Comparison of ENCODE assay signal across 1 cellular context in the genomic region with DNA sequence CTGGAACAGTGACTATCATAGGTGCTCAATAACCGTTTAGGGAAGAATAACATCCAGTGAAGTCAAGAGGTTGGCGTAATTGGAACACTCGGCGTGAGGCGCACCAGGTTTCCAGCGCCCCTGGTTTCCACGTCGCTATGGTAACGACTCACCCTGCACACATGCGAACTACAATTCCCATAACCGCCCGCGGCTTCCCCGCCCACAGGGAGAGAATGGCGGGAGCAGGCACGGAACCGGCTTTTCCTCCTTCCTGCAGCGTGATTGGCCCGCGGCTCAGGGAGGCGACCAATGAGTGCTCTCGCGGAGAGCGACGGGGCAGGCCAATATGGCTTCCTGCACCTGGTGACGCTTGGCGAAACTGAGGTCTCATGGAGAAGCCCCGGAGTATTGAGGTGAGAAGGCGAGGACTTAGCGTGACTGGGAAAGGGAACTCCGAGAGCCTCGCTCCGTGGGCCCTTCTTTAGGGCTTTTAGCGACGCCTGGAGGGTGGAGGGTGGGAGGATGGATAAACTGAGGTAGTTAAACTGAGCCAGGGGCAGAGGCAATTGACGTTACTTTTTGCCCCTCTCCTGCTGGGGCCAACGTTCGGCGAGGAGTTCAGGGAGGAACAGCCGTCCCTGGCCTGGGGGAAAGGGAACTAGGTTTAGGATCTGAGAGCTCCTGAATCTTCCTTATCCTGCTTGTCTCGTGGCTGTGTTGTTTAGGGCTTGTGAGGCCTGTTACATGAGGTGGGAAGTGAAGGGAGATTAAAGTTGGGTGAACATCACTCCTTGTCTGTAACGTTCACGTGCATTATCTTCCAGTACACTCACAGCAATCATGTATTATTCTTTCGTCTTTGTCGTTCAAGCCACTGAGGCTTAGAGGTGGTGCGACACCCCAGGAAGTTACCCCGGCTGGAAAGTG.
A peak's percentile ranks its signal among the peaks of the same experiment; 100 is the strongest.
TF ChIP-seq lines count a peak whose summit lies in the region.

Gene L3MBTL2 (plus strand): TSS at position 321 of the 909 bp plus-strand sequence. CDS start 51 bp downstream, at position 372.

TF ChIP-seq in HepG2, 621 proteins besides CTCF, POLR2A, EP300 and RAD21 (continued from another document and continues in another):
- TF ChIP-seq ZNF691 (CRISPR knock-in tag; IDR thresholded peaks at IDR 0.05; ENCODE audit: borderline replicate concordance, low read depth): no peak
- peak; percentile 90 for TF ChIP-seq ELF1 (CRISPR knock-in tag; IDR thresholded peaks at IDR 0.05)
- no peak for TF ChIP-seq SMARCE1 (IDR thresholded peaks at IDR 0.05; ENCODE audit: borderline replicate concordance)
- no peak for TF ChIP-seq GPN1 (CRISPR knock-in tag; IDR thresholded peaks at IDR 0.05; ENCODE audit: borderline replicate concordance)
- TF ChIP-seq, protein P1, sequence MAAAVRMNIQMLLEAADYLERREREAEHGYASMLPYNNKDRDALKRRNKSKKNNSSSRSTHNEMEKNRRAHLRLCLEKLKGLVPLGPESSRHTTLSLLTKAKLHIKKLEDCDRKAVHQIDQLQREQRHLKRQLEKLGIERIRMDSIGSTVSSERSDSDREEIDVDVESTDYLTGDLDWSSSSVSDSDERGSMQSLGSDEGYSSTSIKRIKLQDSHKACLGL (CRISPR knock-in tag; IDR thresholded peaks at IDR 0.05): peak; percentile 83
- TF ChIP-seq KLF12 (CRISPR knock-in tag; IDR thresholded peaks at IDR 0.05; ENCODE audit: borderline replicate concordance): no peak
- TF ChIP-seq ZFX (CRISPR knock-in tag; IDR thresholded peaks at IDR 0.05; ENCODE audit: low read depth): peak; percentile 71; the same call in 1 of the 2 replicates
- TF ChIP-seq, protein P2, sequence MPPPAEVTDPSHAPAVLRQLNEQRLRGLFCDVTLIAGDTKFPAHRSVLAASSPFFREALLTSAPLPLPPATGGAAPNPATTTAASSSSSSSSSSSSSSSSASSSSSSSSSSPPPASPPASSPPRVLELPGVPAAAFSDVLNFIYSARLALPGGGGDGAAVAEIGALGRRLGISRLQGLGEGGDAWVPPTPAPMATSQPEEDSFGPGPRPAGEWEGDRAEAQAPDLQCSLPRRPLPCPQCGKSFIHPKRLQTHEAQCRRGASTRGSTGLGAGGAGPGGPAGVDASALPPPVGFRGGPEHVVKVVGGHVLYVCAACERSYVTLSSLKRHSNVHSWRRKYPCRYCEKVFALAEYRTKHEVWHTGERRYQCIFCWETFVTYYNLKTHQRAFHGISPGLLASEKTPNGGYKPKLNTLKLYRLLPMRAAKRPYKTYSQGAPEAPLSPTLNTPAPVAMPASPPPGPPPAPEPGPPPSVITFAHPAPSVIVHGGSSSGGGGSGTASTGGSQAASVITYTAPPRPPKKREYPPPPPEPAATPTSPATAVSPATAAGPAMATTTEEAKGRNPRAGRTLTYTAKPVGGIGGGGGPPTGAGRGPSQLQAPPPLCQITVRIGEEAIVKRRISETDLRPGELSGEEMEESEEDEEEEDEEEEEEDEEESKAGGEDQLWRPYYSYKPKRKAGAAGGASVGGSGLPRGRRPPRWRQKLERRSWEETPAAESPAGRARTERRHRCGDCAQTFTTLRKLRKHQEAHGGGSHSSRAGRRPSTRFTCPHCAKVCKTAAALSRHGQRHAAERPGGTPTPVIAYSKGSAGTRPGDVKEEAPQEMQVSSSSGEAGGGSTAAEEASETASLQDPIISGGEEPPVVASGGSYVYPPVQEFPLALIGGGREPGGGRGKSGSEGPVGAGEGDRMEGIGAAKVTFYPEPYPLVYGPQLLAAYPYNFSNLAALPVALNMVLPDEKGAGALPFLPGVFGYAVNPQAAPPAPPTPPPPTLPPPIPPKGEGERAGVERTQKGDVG (CRISPR knock-in tag; IDR thresholded peaks at IDR 0.05; ENCODE audit: borderline replicate concordance): peak; percentile 70; the same call in 1 of the 2 replicates
- TF ChIP-seq PLRG1 (conservative IDR thresholded peaks at IDR 0.05): no peak
- TF ChIP-seq TAF1 (CRISPR knock-in tag; IDR thresholded peaks at IDR 0.05): peak; percentile 93
- no peak for TF ChIP-seq FOSL2 (CRISPR knock-in tag; IDR thresholded peaks at IDR 0.05)
- TF ChIP-seq ZNF230 (CRISPR knock-in tag; IDR thresholded peaks at IDR 0.05): no peak
- TF ChIP-seq IRF2 (CRISPR knock-in tag; IDR thresholded peaks at IDR 0.05): peak; percentile 79; the same call in 1 of the 2 replicates
- TF ChIP-seq KMT2B (CRISPR knock-in tag; IDR thresholded peaks at IDR 0.05): peak; percentile 70
- no peak for TF ChIP-seq ATM (IDR thresholded peaks at IDR 0.05; ENCODE audit: borderline replicate concordance)
- no peak for TF ChIP-seq KDM1A (CRISPR knock-in tag; IDR thresholded peaks at IDR 0.05)
- TF ChIP-seq TMF1 (CRISPR knock-in tag; IDR thresholded peaks at IDR 0.05; ENCODE audit: low read depth): no peak
- TF ChIP-seq FOXA1 (IDR thresholded peaks at IDR 0.05): no peak
- TF ChIP-seq FOXA1 (CRISPR knock-in tag; IDR thresholded peaks at IDR 0.05): no peak
- TF ChIP-seq, protein P3, sequence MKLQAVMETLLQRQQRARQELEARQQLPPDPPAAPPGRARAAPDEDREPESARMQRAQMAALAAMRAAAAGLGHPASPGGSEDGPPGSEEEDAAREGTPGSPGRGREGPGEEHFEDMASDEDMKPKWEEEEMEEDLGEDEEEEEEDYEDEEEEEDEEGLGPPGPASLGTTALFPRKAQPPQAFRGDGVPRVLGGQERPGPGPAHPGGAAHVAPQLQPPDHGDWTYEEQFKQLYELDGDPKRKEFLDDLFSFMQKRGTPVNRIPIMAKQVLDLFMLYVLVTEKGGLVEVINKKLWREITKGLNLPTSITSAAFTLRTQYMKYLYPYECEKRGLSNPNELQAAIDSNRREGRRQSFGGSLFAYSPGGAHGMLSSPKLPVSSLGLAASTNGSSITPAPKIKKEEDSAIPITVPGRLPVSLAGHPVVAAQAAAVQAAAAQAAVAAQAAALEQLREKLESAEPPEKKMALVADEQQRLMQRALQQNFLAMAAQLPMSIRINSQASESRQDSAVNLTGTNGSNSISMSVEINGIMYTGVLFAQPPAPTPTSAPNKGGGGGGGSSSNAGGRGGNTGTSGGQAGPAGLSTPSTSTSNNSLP (IDR thresholded peaks at IDR 0.05; ENCODE audit: low read depth, low read length): no peak
- peak; percentile 48; the same call in 1 of the 2 replicates for TF ChIP-seq RXRA (CRISPR knock-in tag; IDR thresholded peaks at IDR 0.05)
- no peak for TF ChIP-seq TAF15 (IDR thresholded peaks at IDR 0.05; ENCODE audit: low read depth, low read length, poor library complexity, severe bottlenecking)
- no peak for TF ChIP-seq ZNF597 (CRISPR knock-in tag; IDR thresholded peaks at IDR 0.05)
- peak; percentile 96 for TF ChIP-seq SP5 (CRISPR knock-in tag; IDR thresholded peaks at IDR 0.05; ENCODE audit: borderline replicate concordance, low read depth)
- no peak for TF ChIP-seq ZSCAN20 (CRISPR knock-in tag; IDR thresholded peaks at IDR 0.05; ENCODE audit: borderline replicate concordance)
- TF ChIP-seq ZNF331 (CRISPR knock-in tag; IDR thresholded peaks at IDR 0.05): no peak
- TF ChIP-seq TBL1XR1 (IDR thresholded peaks at IDR 0.05; ENCODE audit: borderline replicate concordance, low read length, partially characterized antibody): no peak
- TF ChIP-seq, protein P4, sequence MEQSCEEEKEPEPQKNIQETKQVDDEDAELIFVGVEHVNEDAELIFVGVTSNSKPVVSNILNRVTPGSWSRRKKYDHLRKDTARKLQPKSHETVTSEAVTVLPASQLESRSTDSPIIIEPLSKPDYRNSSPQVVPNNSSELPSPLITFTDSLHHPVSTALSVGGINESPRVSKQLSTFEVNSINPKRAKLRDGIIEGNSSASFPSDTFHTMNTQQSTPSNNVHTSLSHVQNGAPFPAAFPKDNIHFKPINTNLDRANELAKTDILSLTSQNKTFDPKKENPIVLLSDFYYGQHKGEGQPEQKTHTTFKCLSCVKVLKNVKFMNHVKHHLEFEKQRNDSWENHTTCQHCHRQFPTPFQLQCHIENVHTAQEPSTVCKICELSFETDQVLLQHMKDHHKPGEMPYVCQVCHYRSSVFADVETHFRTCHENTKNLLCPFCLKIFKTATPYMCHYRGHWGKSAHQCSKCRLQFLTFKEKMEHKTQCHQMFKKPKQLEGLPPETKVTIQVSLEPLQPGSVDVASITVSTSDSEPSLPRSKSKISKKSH (CRISPR knock-in tag; IDR thresholded peaks at IDR 0.05; ENCODE audit: borderline replicate concordance): no peak
- TF ChIP-seq MBNL3 (CRISPR knock-in tag; conservative IDR thresholded peaks at IDR 0.05): no peak
- TF ChIP-seq, protein P5, sequence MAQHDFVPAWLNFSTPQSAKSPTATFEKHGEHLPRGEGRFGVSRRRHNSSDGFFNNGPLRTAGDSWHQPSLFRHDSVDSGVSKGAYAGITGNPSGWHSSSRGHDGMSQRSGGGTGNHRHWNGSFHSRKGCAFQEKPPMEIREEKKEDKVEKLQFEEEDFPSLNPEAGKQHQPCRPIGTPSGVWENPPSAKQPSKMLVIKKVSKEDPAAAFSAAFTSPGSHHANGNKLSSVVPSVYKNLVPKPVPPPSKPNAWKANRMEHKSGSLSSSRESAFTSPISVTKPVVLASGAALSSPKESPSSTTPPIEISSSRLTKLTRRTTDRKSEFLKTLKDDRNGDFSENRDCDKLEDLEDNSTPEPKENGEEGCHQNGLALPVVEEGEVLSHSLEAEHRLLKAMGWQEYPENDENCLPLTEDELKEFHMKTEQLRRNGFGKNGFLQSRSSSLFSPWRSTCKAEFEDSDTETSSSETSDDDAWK (CRISPR knock-in tag; IDR thresholded peaks at IDR 0.05): no peak
- no peak for TF ChIP-seq SMAD1 (CRISPR knock-in tag; IDR thresholded peaks at IDR 0.05; ENCODE audit: borderline replicate concordance, low read depth)
- no peak for TF ChIP-seq ZNF570 (CRISPR knock-in tag; IDR thresholded peaks at IDR 0.05; ENCODE audit: borderline replicate concordance)
- TF ChIP-seq SNAI1 (CRISPR knock-in tag; IDR thresholded peaks at IDR 0.05; ENCODE audit: borderline replicate concordance): no peak
- TF ChIP-seq PAWR (CRISPR knock-in tag; IDR thresholded peaks at IDR 0.05; ENCODE audit: borderline replicate concordance): no peak
- TF ChIP-seq ZBTB49 (CRISPR knock-in tag; IDR thresholded peaks at IDR 0.05; ENCODE audit: borderline replicate concordance): no peak
- no peak for TF ChIP-seq TRAFD1 (CRISPR knock-in tag; IDR thresholded peaks at IDR 0.05; ENCODE audit: borderline replicate concordance)
- no peak for TF ChIP-seq KDM6A (CRISPR knock-in tag; IDR thresholded peaks at IDR 0.05; ENCODE audit: low read depth)
- TF ChIP-seq, protein P6, sequence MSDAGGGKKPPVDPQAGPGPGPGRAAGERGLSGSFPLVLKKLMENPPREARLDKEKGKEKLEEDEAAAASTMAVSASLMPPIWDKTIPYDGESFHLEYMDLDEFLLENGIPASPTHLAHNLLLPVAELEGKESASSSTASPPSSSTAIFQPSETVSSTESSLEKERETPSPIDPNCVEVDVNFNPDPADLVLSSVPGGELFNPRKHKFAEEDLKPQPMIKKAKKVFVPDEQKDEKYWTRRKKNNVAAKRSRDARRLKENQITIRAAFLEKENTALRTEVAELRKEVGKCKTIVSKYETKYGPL (CRISPR knock-in tag; IDR thresholded peaks at IDR 0.05): no peak
- TF ChIP-seq HNRNPH1 (optimal IDR thresholded peaks at IDR 0.05; ENCODE audit: low read depth, low read length): no peak
